21 cellular contexts compared by ENCODE assay signal in genomic region chr2:127183771-127184170, GRCh38. TPM values are rescaled to one million over a fixed set of nuclear protein-coding genes. Genes with fewer than 3 reads are reported as not detected.
"Had no signal": no experiment of that assay in that cellular context is flagged by ENCODE, and none has a peak within 500 bp of the region (broad histone marks: within the 10 kb centered on the region; RNA-seq: fewer than 3 reads in every experiment).

No MANE protein-coding gene starts in this region.

- DNase-seq: colonic mucosa; dermis blood vessel endothelial cell; heart left ventricle; hippocampal formation; left colon; mesendoderm; mucosa of descending colon; naive thymus-derived CD8-positive, alpha-beta T cell; nucleus accumbens; ovary; right cardiac atrium; small intestine; stimulated activated CD4-positive, alpha-beta T cell treated with anti-CD3 and anti-CD28 coated beads, Interleukin-12 subunit alpha, Interleukin-12 subunit beta, amount 100 ng/mL, for 4 hours; stimulated activated CD4-positive, alpha-beta T cell treated with anti-CD3 and anti-CD28 coated beads, Interleukin-2, amount 100 ng/mL, for 48 hours; stimulated activated naive CD4-positive, alpha-beta T cell treated with Interleukin-2 at 50 U/mL for 16 hours; thyroid gland; uterus had no signal

- H3K27ac ChIP-seq: colonic mucosa, heart left ventricle, ovary, suprapubic skin, thyroid gland, uterus had no signal

- H3K36me3 ChIP-seq: colonic mucosa, heart left ventricle, ovary, suprapubic skin, thyroid gland, uterus had no signal

- H3K27ac Mint-ChIP-seq: type B pancreatic cell had no signal

- H3K4me3 ChIP-seq: colonic mucosa, heart left ventricle, mucosa of descending colon, ovary, suprapubic skin, thyroid gland, uterus had no signal

- H3K4me1 ChIP-seq: colonic mucosa, suprapubic skin, thyroid gland, uterus had no signal

- H3K4me3 Mint-ChIP-seq: naive thymus-derived CD8-positive, alpha-beta T cell; neural crest cell; type B pancreatic cell had no signal

- H3K27me3 ChIP-seq: colonic mucosa, ovary, suprapubic skin, thyroid gland, uterus had no signal

- H3K36me3 Mint-ChIP-seq: type B pancreatic cell had no signal

- H3K9me3 ChIP-seq: colonic mucosa, ovary, thyroid gland, uterus had no signal

- ATAC-seq: heart left ventricle; left colon; mucosa of descending colon; naive thymus-derived CD8-positive, alpha-beta T cell; right cardiac atrium had no signal

- H3K27me3 Mint-ChIP-seq: type B pancreatic cell had no signal

RNA-seq across cellular contexts. Expression of gene CYP27C1, which starts 36.3 kb away (rescaled TPM):
- total RNA-seq: dermis blood vessel endothelial cell; lung microvascular endothelial cell; naive thymus-derived CD8-positive, alpha-beta T cell had no signal
- polyA plus RNA-seq: naive thymus-derived CD8-positive, alpha-beta T cell had no signal
